11 cellular contexts compared by ENCODE assay signal in genomic region chr1:17232759-17233661, GRCh38. TPM values are rescaled to one million over a fixed set of nuclear protein-coding genes. Genes with fewer than 3 reads are reported as not detected.
DNase-seq lines count a peak whose midpoint lies in the region; ATAC-seq, FAIRE-seq and TF ChIP-seq lines count a peak whose summit lies in the region.
"Had no signal": no experiment of that assay in that cellular context is flagged by ENCODE, and none has a peak within 500 bp of the region (broad histone marks: within the 10 kb centered on the region; RNA-seq: fewer than 3 reads in every experiment).

No MANE protein-coding gene starts in this region.

- no peaks in the 10 kb centered on the region for H3K27me3 ChIP-seq in pancreas

- no peak overlapping the region for H3K27ac Mint-ChIP-seq in effector memory CD8-positive, alpha-beta T cell
- H3K27ac Mint-ChIP-seq: activated naive CD8-positive, alpha-beta T cell treated with anti-CD3 and anti-CD28 coated beads for 36 hours had no signal

- H3K36me3 ChIP-seq in pancreas: no peaks in the 10 kb centered on the region

- H3K27ac ChIP-seq in pancreas: peak overlapping the region in 3 of 4 donors; percentile 42 to 80 (median 48)

- peak; percentile 96 for DNase-seq in Caki2 (ENCODE audit: low read depth)
- DNase-seq in NCI-H226: peak; percentile 89
- DNase-seq in effector memory CD8-positive, alpha-beta T cell: no peak
- DNase-seq in pancreas: peak in 1 of 6 donors; percentile 39
- no peak for DNase-seq in cardiac septum (ENCODE audit: low spot score)
- DNase-seq: activated naive CD8-positive, alpha-beta T cell treated with anti-CD3 and anti-CD28 coated beads for 36 hours; stimulated activated naive CD8-positive, alpha-beta T cell treated with anti-CD3 and anti-CD28 coated beads, Interleukin-15, Interleukin-2, amounts not matched to agents 100 U/mL and 50 U/mL, for 24 hours had no signal

- ATAC-seq in effector memory CD8-positive, alpha-beta T cell (replicated peaks): peak; percentile 8
- ATAC-seq in pancreas (peak; percentile 49 to 63 (median 58)), HG02852 (IDR thresholded peaks at IDR 0.05; ENCODE audit: unreplicated experiment) (no peak), HG03025 (IDR thresholded peaks at IDR 0.05; ENCODE audit: low FRiP score, unreplicated experiment) (no peak), GM18519 (IDR thresholded peaks at IDR 0.05; ENCODE audit: low FRiP score, unreplicated experiment) (no peak)

- TF ChIP-seq CTCF in pancreas (IDR thresholded peaks at IDR 0.05): no peak

- in situ Hi-C loops in Caki2 (cut with HindIII; ENCODE audit: low pct_unique_long_range_greater_than_20kb, low sequenced_read_pairs): no loop called here

- intact Hi-C loops in pancreas (cut with DNase I) (no loop called here), cardiac septum (cut with DNase I) (no loop called here)

- peaks cover 19 to 33% of the 10 kb centered on the region in 2 donors for H3K27me3 Mint-ChIP-seq in effector memory CD8-positive, alpha-beta T cell

- H3K4me3 Mint-ChIP-seq in effector memory CD8-positive, alpha-beta T cell: no peak overlapping the region
- H3K4me3 Mint-ChIP-seq: activated naive CD8-positive, alpha-beta T cell treated with anti-CD3 and anti-CD28 coated beads for 36 hours had no signal

- no peak for FAIRE-seq in pancreas (lab: Jason Lieb, UNC)

- H3K9me3 ChIP-seq in pancreas: no peaks in the 10 kb centered on the region

- H3K9me3 Mint-ChIP-seq in effector memory CD8-positive, alpha-beta T cell: no peaks in the 10 kb centered on the region
- H3K9me3 Mint-ChIP-seq: activated naive CD8-positive, alpha-beta T cell treated with anti-CD3 and anti-CD28 coated beads for 36 hours had no signal

- peaks cover 2 to 5% (median 4%) of the 10 kb centered on the region in 3 donors for H3K4me1 ChIP-seq in pancreas

- no peaks in the 10 kb centered on the region for H3K36me3 Mint-ChIP-seq in effector memory CD8-positive, alpha-beta T cell (ENCODE audit: insufficient read depth)
- H3K36me3 Mint-ChIP-seq: activated naive CD8-positive, alpha-beta T cell treated with anti-CD3 and anti-CD28 coated beads for 36 hours had no signal

- H3K4me3 ChIP-seq in pancreas: no peak overlapping the region

- 54 to 64% methylated on average over 22 of the region's 22 CpGs for WGBS in pancreas, 2 donors

- H3K4me1 Mint-ChIP-seq in effector memory CD8-positive, alpha-beta T cell (ENCODE audit: low read depth in 2 of 2): peaks cover 0 to 4% of the 10 kb centered on the region in 2 donors
- H3K4me1 Mint-ChIP-seq: activated naive CD8-positive, alpha-beta T cell treated with anti-CD3 and anti-CD28 coated beads for 36 hours had no signal

RNA-seq across cellular contexts. Expression of gene PADI3, which starts 15.9 kb away (rescaled TPM):
- 82.9 and 83.2 TPM in 2 replicates for total RNA-seq in Caki2 (2014; rRNA removed; shearing (Covaris generic); ENCODE audit: low replicate concordance)
- total RNA-seq in pancreas (not detected), cardiac septum (not detected)
- polyA plus RNA-seq in pancreas: not detected
- total RNA-seq: activated naive CD8-positive, alpha-beta T cell treated with anti-CD3 and anti-CD28 coated beads for 36 hours had no signal

RNA-seq across cellular contexts. Expression of gene PADI1, which starts 28.1 kb away (rescaled TPM):
- 4.4 and 7.2 TPM in 2 replicates for total RNA-seq in Caki2 (2014; rRNA removed; shearing (Covaris generic); ENCODE audit: low replicate concordance)
- total RNA-seq in pancreas (not detected), cardiac septum (not detected)
- under 1 TPM in 1 of 2 donors, not detected in 1; 0.23 TPM for polyA plus RNA-seq in pancreas
- total RNA-seq: activated naive CD8-positive, alpha-beta T cell treated with anti-CD3 and anti-CD28 coated beads for 36 hours; G401 had no signal

Comparison
In these comparisons a context has a peak if more than half of its experiments do, and no peak if none do; other contexts are left out.
1. DNase-seq: peak in Caki2 (single experiment) and NCI-H226 (single experiment); none in effector memory CD8-positive, alpha-beta T cell (0 of 3) and cardiac septum (single experiment).
2. ATAC-seq: peak in effector memory CD8-positive, alpha-beta T cell (single experiment) and pancreas (4 of 4); none in HG02852 (single experiment), HG03025 (single experiment) and GM18519 (single experiment).
3. RNA of gene PADI3, which starts 15.9 kb away (total RNA-seq): 82.9 to 83.2 TPM in Caki2; not detected in pancreas and not detected in cardiac septum (single experiment); every median in the first group is over 10 times any median in the second.